ENCODE assay signal across 18 cellular contexts in genomic region chr1:30354410-30354809, GRCh38.
DNase-seq lines count a peak whose midpoint lies in the region; ATAC-seq and TF ChIP-seq lines count a peak whose summit lies in the region.
"Had no signal": no experiment of that assay in that cellular context is flagged by ENCODE, and none has a peak within 500 bp of the region (broad histone marks: within the 10 kb centered on the region; RNA-seq: fewer than 3 reads in every experiment).

No MANE protein-coding gene starts in this region.

- H3K27ac ChIP-seq in right atrium auricular region = no peak overlapping the region
- H3K27ac ChIP-seq: 22Rv1; A549; BLaER1 treated with 17β-estradiol and CSF1 and Interleukin-3, amounts not matched to agents 10 nM and 100 nM; C4-2B had no signal

- H3K9me3 ChIP-seq in right atrium auricular region = no peaks in the 10 kb centered on the region
- H3K9me3 ChIP-seq: A549, Caco-2 had no signal

- H3K4me1 ChIP-seq in right atrium auricular region = no peaks in the 10 kb centered on the region
- H3K4me1 ChIP-seq: A549, Caco-2 had no signal

- no peak overlapping the region for H3K4me3 ChIP-seq in right atrium auricular region
- H3K4me3 ChIP-seq: A549; BLaER1 treated with 17β-estradiol and CSF1 and Interleukin-3, amounts not matched to agents 10 nM and 100 nM had no signal

- H3K36me3 ChIP-seq in right atrium auricular region = no peaks in the 10 kb centered on the region
- H3K36me3 ChIP-seq: BLaER1 treated with 17β-estradiol and CSF1 and Interleukin-3, amounts not matched to agents 10 nM and 100 nM had no signal

- intact Hi-C loops in left cardiac atrium (cut with DNase I) = loop anchor here in 1 of 2 donors (10.0 kb wide), 1 partner anchor 350 kb away; no protein-coding TSS in a partner anchor

- peak; percentile 23 for DNase-seq in NCI-H82 (lab: John Stamatoyannopoulos, UW)
- no peak for DNase-seq in NCI-H82 treated with DMSO at 0.1 percent for 48 hours (lab: John Stamatoyannopoulos, UW; ENCODE audit: unreplicated experiment)
- peak; percentile 21 for DNase-seq in right atrium auricular region (ENCODE audit: low spot score)
- DNase-seq in left cardiac atrium = no peak
- DNase-seq in ecto neural progenitor cell (ENCODE audit: low spot score) = peak; percentile 13
- no peak for DNase-seq in T-helper 2 cell
- DNase-seq: AML-193; Caco-2; Calu3; CD4-positive, alpha-beta T cell; CD8-positive, alpha-beta T cell; DMS79 treated with DMSO at 0.1 percent for 48 hours; GF-D8 had no signal

- no peak for TF ChIP-seq CTCF in right atrium auricular region (IDR thresholded peaks at IDR 0.05)

- ATAC-seq in left cardiac atrium (no peak), HG02642 (IDR thresholded peaks at IDR 0.05; ENCODE audit: poor library complexity, unreplicated experiment) (no peak)
- ATAC-seq: A549; CD8-positive, alpha-beta T cell had no signal

- H3K27me3 ChIP-seq in right atrium auricular region = no peaks in the 10 kb centered on the region
- H3K27me3 ChIP-seq: BLaER1 treated with 17β-estradiol and CSF1 and Interleukin-3, amounts not matched to agents 10 nM and 100 nM had no signal

Comparison
In these comparisons a context has a peak if more than half of its experiments do, and no peak if none do; other contexts are left out.
1. DNase-seq: peak in NCI-H82 (single experiment), right atrium auricular region (single experiment) and ecto neural progenitor cell (single experiment); none in NCI-H82 treated with DMSO at 0.1 percent for 48 hours (single experiment), left cardiac atrium (single experiment) and T-helper 2 cell (0 of 5).